8 cellular contexts compared by ENCODE assay signal in the genomic region with DNA sequence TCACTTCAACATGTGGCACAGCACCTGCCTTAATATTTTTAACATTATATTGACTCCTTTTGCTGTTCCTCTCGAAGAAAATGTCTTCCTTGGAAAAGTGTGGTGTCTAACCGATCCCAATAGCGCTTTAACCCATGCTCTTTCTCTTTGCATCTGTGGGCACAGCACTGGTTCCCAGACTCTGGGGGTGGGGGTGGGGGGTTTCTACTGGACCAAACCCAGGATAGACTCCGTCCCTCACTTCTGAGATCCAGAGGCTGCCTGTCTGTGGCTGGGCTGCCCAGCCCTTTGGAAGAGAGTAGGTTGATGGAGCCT. TPM values are rescaled to one million over a fixed set of nuclear protein-coding genes. Genes with fewer than 3 reads are reported as not detected.
DNase-seq lines count a peak whose midpoint lies in the region; ATAC-seq and TF ChIP-seq lines count a peak whose summit lies in the region.

No MANE protein-coding gene starts in this region.

- H3K4me1 Mint-ChIP-seq in brain (peaks cover 37% of the 10 kb centered on the region), mesothelial cell of epicardium (peaks cover 34% of the 10 kb centered on the region)

- H3K4me3 ChIP-seq in right atrium auricular region (peak overlapping the region; percentile 52 to 69), vagina (peak overlapping the region; percentile 69 to 70)

- TF ChIP-seq POLR2A in vagina (IDR thresholded peaks at IDR 0.05): no peak

- H3K27me3 ChIP-seq in right atrium auricular region: no peaks in the 10 kb centered on the region
- H3K27me3 ChIP-seq in vagina: no peaks in the 10 kb centered on the region

- intact Hi-C loops in left cardiac atrium (cut with DNase I): loop anchor here in 1 of 2 donors (10.0 kb wide), 1 partner anchor 53 kb away; no protein-coding TSS in a partner anchor
- intact Hi-C loops in vagina (cut with DNase I): no loop called here

- H3K27ac ChIP-seq in right atrium auricular region: peak overlapping the region; percentile 90 to 97
- H3K27ac ChIP-seq in vagina: peak overlapping the region; percentile 95

- H3K4me3 Mint-ChIP-seq in brain (peak overlapping the region; percentile 71 to 94 (median 91)), mesothelial cell of epicardium (peak overlapping the region; percentile 93)

- H3K27me3 Mint-ChIP-seq in brain: peaks cover 30% of the 10 kb centered on the region
- peaks cover 2% of the 10 kb centered on the region for H3K27me3 Mint-ChIP-seq in mesothelial cell of epicardium (ENCODE audit: low read depth)

- H3K36me3 Mint-ChIP-seq in brain: peaks cover 2% of the 10 kb centered on the region
- no peaks in the 10 kb centered on the region for H3K36me3 Mint-ChIP-seq in mesothelial cell of epicardium

- H3K36me3 ChIP-seq in right atrium auricular region: no peaks in the 10 kb centered on the region
- no peaks in the 10 kb centered on the region for H3K36me3 ChIP-seq in vagina

- H3K27ac Mint-ChIP-seq in brain (peak overlapping the region; percentile 63 to 100 (median 99)), mesothelial cell of epicardium (peak overlapping the region; percentile 82)

- H3K9me3 Mint-ChIP-seq in brain: peaks cover 0 to 4% (median 0%) of the 10 kb centered on the region in 5 experiments
- H3K9me3 Mint-ChIP-seq in mesothelial cell of epicardium: no peaks in the 10 kb centered on the region

- TF ChIP-seq CTCF in right atrium auricular region (IDR thresholded peaks at IDR 0.05): no peak
- no peak for TF ChIP-seq CTCF in brain (conservative IDR thresholded peaks at IDR 0.05)
- TF ChIP-seq CTCF in mesothelial cell of epicardium (IDR thresholded peaks at IDR 0.05; ENCODE audit: unreplicated experiment): no peak
- TF ChIP-seq CTCF in vagina (IDR thresholded peaks at IDR 0.05): no peak

- H3K9me3 ChIP-seq in right atrium auricular region (no peaks in the 10 kb centered on the region), vagina (no peaks in the 10 kb centered on the region)

- DNase-seq in right atrium auricular region (ENCODE audit: low spot score) (no peak), left cardiac atrium (no peak), mesothelial cell of epicardium (ENCODE audit: low spot score in 2 of 2, unreplicated experiment in 2 of 2) (no peak), vagina (ENCODE audit: extremely low spot score in 2 of 2) (no peak)

- H3K4me1 ChIP-seq in right atrium auricular region: peaks cover 0 to 30% of the 10 kb centered on the region in 2 donors
- peaks cover 34% of the 10 kb centered on the region for H3K4me1 ChIP-seq in vagina

- ATAC-seq in left cardiac atrium (no peak), HG02885 (IDR thresholded peaks at IDR 0.05; ENCODE audit: poor library complexity, unreplicated experiment) (no peak), GM21367 (IDR thresholded peaks at IDR 0.05; ENCODE audit: unreplicated experiment) (no peak), GM18520 (IDR thresholded peaks at IDR 0.05; ENCODE audit: unreplicated experiment) (no peak)

RNA-seq across cellular contexts. Expression of a gene that starts 3.9 kb away (rescaled TPM):
- 10 to 100 TPM; 19.0 to 19.7 TPM for total RNA-seq in right atrium auricular region
- total RNA-seq in left cardiac atrium: 10 to 100 TPM; 37.1 to 39.1 TPM
- 2.9 TPM for polyA plus RNA-seq in brain (ENCODE audit: insufficient read depth, low read depth, low replicate concordance)
- total RNA-seq in mesothelial cell of epicardium: 106 to 112 TPM (median 108 TPM) in 3 replicates
- 41.5 TPM for total RNA-seq in vagina

RNA-seq across cellular contexts. Expression of a gene that starts 56.5 kb away (rescaled TPM):
- total RNA-seq in right atrium auricular region: under 1 TPM in 1 of 2 donors, not detected in 1; 0.52 TPM
- 1 to 10 TPM; 1.2 to 5.6 TPM for total RNA-seq in left cardiac atrium
- not detected for polyA plus RNA-seq in brain (ENCODE audit: insufficient read depth, low read depth, low replicate concordance)
- total RNA-seq in mesothelial cell of epicardium: not detected in 3 replicates
- total RNA-seq in vagina: not detected
